1 cellular context compared by ENCODE assay signal in the genomic region with DNA sequence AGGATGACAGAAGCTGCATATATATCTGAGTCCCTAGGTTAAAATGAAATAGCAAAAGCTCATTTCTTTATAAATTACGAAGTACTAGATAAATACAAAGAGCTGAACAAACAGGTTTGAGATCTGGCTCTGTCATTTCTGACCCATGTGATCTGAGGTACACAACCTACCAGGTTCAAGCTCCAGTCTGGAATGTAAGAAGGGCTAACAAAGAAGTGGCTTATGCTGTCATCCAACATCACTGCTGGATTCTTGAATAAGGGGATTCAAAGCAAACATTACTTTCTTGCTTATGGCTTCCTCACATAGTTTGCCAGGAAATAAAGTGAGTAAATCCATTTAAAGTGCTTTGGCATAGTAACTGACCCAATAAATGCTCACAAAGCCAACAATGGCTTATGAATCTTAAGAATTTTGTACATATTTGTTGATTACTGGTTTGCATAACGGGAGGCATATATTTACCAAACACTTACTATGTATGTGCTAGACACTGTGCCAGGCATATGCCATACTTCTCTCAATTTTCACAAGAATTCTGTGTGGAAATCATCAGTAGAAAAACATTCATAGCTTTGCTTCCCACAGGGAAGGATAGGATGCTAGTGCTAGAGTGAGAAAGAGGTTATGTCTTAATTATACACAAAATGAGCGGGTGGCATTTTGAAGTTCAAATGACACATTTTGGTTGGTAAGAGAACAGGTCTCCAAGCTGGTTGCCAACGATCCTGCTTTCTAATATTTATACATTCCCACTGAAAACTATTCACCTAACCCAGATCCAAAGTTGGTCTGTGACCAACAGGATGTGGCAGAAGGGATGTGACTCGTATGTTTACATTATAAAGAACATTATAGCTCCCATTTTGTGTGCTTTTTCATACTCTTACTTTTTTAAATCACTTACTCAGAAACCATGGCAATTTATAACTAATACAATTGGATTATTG.
TF ChIP-seq lines count a peak whose summit lies in the region.

No MANE protein-coding gene starts in this region.

TF ChIP-seq in endothelial cell of umbilical vein, 7 proteins besides CTCF, POLR2A, EP300 and RAD21:
- TF ChIP-seq, protein P1, sequence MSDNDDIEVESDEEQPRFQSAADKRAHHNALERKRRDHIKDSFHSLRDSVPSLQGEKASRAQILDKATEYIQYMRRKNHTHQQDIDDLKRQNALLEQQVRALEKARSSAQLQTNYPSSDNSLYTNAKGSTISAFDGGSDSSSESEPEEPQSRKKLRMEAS (IDR thresholded peaks at IDR 0.05; ENCODE audit: insufficient read depth, insufficient read length): no peak
- TF ChIP-seq FOS (IDR thresholded peaks at IDR 0.05; ENCODE audit: borderline replicate concordance, insufficient read depth, low read length) (peak; percentile 20), POLR2AphosphoS5 (IDR thresholded peaks at IDR 0.05; ENCODE audit: insufficient read depth, low read depth, low read length) (no peak), JUN (IDR thresholded peaks at IDR 0.05; ENCODE audit: borderline replicate concordance, insufficient read depth, insufficient read length, low read depth) (no peak)
TF ChIP-seq in endothelial cell of umbilical vein: peak in this region for 1.
